In the genomic region with DNA sequence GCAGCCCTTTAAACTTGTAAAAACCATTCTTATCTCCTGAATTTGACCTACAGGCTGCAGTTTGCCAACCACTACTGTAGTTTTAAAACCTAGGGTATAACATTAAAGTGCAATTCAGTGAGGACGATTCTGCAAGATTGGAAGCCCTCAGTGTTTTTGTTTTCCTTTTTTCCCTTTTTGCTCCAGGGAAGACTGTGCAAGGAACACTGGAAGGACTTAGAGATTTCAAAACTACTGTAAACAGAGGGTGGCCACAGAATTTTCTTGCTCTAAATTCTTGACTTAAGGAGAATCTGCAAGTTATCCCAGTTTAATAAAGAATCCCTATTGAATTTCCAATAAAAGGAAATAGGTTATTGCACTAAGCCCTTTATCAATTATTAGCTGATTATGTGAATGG, we compare ENCODE assay signal across 12 cellular contexts. TPM values are rescaled to one million over a fixed set of nuclear protein-coding genes. Genes with fewer than 3 reads are reported as not detected.
DNase-seq lines count a peak whose midpoint lies in the region; ATAC-seq, FAIRE-seq and TF ChIP-seq lines count a peak whose summit lies in the region.
"Had no signal": no experiment of that assay in that cellular context is flagged by ENCODE, and none has a peak within 500 bp of the region (broad histone marks: within the 10 kb centered on the region; RNA-seq: fewer than 3 reads in every experiment).

No MANE protein-coding gene starts in this region.

- CTCF ChIA-PET in K562 (lab: Yijun Ruan, JAX; ENCODE audit: low intra/inter-chr PET ratio) = interaction anchor here (0.7 to 1.6 kb wide), 3 partner anchors 159 to 579 kb away, joined by 3 to 12 read pairs (median 4); no protein-coding TSS in a partner anchor

- no peak overlapping the region for H3K9ac ChIP-seq in K562 (ENCODE audit: insufficient read depth in 1 of 2, low read depth in 2 of 2, low read length in 2 of 2)
- no peak overlapping the region for H3K9ac ChIP-seq in neural progenitor cell
- H3K9ac ChIP-seq: BLaER1 had no signal

- no peak for TF ChIP-seq EP300 in K562 (IDR thresholded peaks at IDR 0.05; ENCODE audit: low read length)

- H3K27ac Mint-ChIP-seq in naive B cell = peak overlapping the region in 4 of 6 donors; percentile 77 to 99 (median 98)
- no peak overlapping the region for H3K27ac Mint-ChIP-seq in type B pancreatic cell
- H3K27ac Mint-ChIP-seq in neural progenitor cell = no peak overlapping the region

- H3K4me1 ChIP-seq in K562 (replicated peaks in 1 of 2; ENCODE audit: control insufficient read depth in 2 of 2, insufficient read depth in 2 of 2, low read length in 2 of 2) (peaks cover 8 to 9% of the 10 kb centered on the region in 2 experiments; a peak in 2 of 5 replicates), neural progenitor cell (peaks cover 9% of the 10 kb centered on the region)
- H3K4me1 ChIP-seq: BLaER1 had no signal

- in situ Hi-C loops in K562 (cut with MboI) = loop anchor here (5.0 kb wide), 1 partner anchor 578 kb away; no protein-coding TSS in a partner anchor

- TF ChIP-seq RAD21 in K562 (CRISPR knock-in tag; conservative IDR thresholded peaks at IDR 0.05 in 1 of 2, IDR thresholded peaks at IDR 0.05 in 1 of 2) = no peak

- no peak for ATAC-seq in K562
- ATAC-seq in naive B cell (ENCODE audit: low read depth in 2 of 2) = no peak

- H3K9me3 Mint-ChIP-seq in naive B cell = no peaks in the 10 kb centered on the region
- no peaks in the 10 kb centered on the region for H3K9me3 Mint-ChIP-seq in type B pancreatic cell
- H3K9me3 Mint-ChIP-seq in neural progenitor cell = peaks cover 6% of the 10 kb centered on the region

- peaks cover 2% of the 10 kb centered on the region; the same call in 1 of the 2 replicates for H3K9me3 ChIP-seq in K562 (replicated peaks; ENCODE audit: control insufficient read depth, insufficient read depth, low read depth, low read length)
- no peaks in the 10 kb centered on the region for H3K9me3 ChIP-seq in neural progenitor cell (ENCODE audit: low read depth)
- H3K9me3 ChIP-seq: Caco-2 had no signal

- POLR2A ChIA-PET in K562 (lab: Yijun Ruan, JAX) = no interaction called here

- H3K27me3 Mint-ChIP-seq in naive B cell (no peaks in the 10 kb centered on the region), type B pancreatic cell (no peaks in the 10 kb centered on the region), neural progenitor cell (ENCODE audit: insufficient read depth, low read depth) (peaks cover 3% of the 10 kb centered on the region)

- BruUV-seq in K562 (replicated peaks; lab: Mats Ljungman, UMichigan) = no TSS peak

- H3K27me3 ChIP-seq in K562 (ENCODE audit: control insufficient read depth in 2 of 2, insufficient read depth in 2 of 2, low read length in 2 of 2) = no peaks in the 10 kb centered on the region
- peaks cover 7% of the 10 kb centered on the region for H3K27me3 ChIP-seq in neural progenitor cell
- H3K27me3 ChIP-seq: BLaER1 had no signal

- intact Hi-C loops in K562 (cut with micrococcal nuclease) = loop anchor here (10.0 kb wide), 1 partner anchor 351 kb away; no protein-coding TSS in a partner anchor

- peaks cover 28% of the 10 kb centered on the region for H3K79me2 ChIP-seq in K562 (ENCODE audit: control insufficient read depth, insufficient read depth, low read length)
- H3K79me2 ChIP-seq in neural progenitor cell (ENCODE audit: low read depth) = peaks cover 16% of the 10 kb centered on the region

- H3K4me3 ChIP-seq in K562 = no peak overlapping the region
- no peak overlapping the region for H3K4me3 ChIP-seq in neural progenitor cell
- H3K4me3 ChIP-seq: BLaER1 had no signal

- no peak for TF ChIP-seq POLR2A in K562 (conservative IDR thresholded peaks at IDR 0.05)

- H3K4me3 Mint-ChIP-seq in naive B cell (peak overlapping the region in 1 of 8 donors; percentile 98), type B pancreatic cell (peak overlapping the region; percentile 57), neural progenitor cell (no peak overlapping the region)

- H3K9me1 ChIP-seq in K562 (ENCODE audit: control insufficient read depth, insufficient read depth, low read length) = no peaks in the 10 kb centered on the region

- 0% methylated on average over 1 of the region's 1 CpG for WGBS in K562 (ENCODE audit: insufficient coverage, low coverage, missing lambda C conversion rate)

- FAIRE-seq in K562 (lab: Jason Lieb, UNC) = no peak

- DNase-seq in H4 (ENCODE audit: low spot score) (peak; percentile 50), K562 (ENCODE audit: extremely low read depth in 1 of 4, low spot score in 3 of 4) (no peak), naive B cell (no peak), type B pancreatic cell (ENCODE audit: extremely low spot score, unreplicated experiment) (no peak), dermis blood vessel endothelial cell (no peak), neural progenitor cell (ENCODE audit: low spot score) (no peak), foreskin melanocyte (no peak)
- DNase-seq: Caco-2, NCI-H187 treated with DMSO at 0.1 percent for 48 hours, NCI-H2171, SIG-M5 had no signal

- H3K4me2 ChIP-seq in K562 (ENCODE audit: insufficient read depth, low read length) = no peak overlapping the region
- H3K4me2 ChIP-seq in neural progenitor cell = no peak overlapping the region
- H3K4me2 ChIP-seq: BLaER1 had no signal

- peaks cover 10% of the 10 kb centered on the region for H3F3A ChIP-seq in neural progenitor cell (ENCODE audit: low read depth)

- peaks cover 23 to 35% (median 35%) of the 10 kb centered on the region in 3 donors for H3K4me1 Mint-ChIP-seq in naive B cell
- H3K4me1 Mint-ChIP-seq in type B pancreatic cell (ENCODE audit: unreplicated experiment) = peaks cover 14% of the 10 kb centered on the region
- peaks cover 11% of the 10 kb centered on the region for H3K4me1 Mint-ChIP-seq in neural progenitor cell

- peaks cover 7% of the 10 kb centered on the region; the same call in 1 of the 2 replicates for H4K20me1 ChIP-seq in K562 (replicated peaks; ENCODE audit: control insufficient read depth, insufficient read depth, low read length)
- no peaks in the 10 kb centered on the region for H4K20me1 ChIP-seq in neural progenitor cell (ENCODE audit: low read depth)
- H4K20me1 ChIP-seq: BLaER1 had no signal

- TF ChIP-seq CTCF in K562 (IDR thresholded peaks at IDR 0.05 in 2 of 3, conservative IDR thresholded peaks at IDR 0.05 in 1 of 3; ENCODE audit: insufficient read depth in 2 of 3, low read depth in 1 of 3, low read length in 3 of 3) = no peak
- no peak for TF ChIP-seq CTCF in type B pancreatic cell (conservative IDR thresholded peaks at IDR 0.05)
- TF ChIP-seq CTCF in neural progenitor cell (IDR thresholded peaks at IDR 0.05) = no peak

- H3K36me3 ChIP-seq in K562 (ENCODE audit: control insufficient read depth, insufficient read depth, low read length) (peaks cover 6% of the 10 kb centered on the region), neural progenitor cell (no peaks in the 10 kb centered on the region)
- H3K36me3 ChIP-seq: BLaER1 had no signal

- peaks cover 0 to 5% of the 10 kb centered on the region in 2 donors for H3K36me3 Mint-ChIP-seq in naive B cell
- no peaks in the 10 kb centered on the region for H3K36me3 Mint-ChIP-seq in type B pancreatic cell
- peaks cover 8% of the 10 kb centered on the region for H3K36me3 Mint-ChIP-seq in neural progenitor cell

- no peak overlapping the region for H2AFZ ChIP-seq in K562 (ENCODE audit: low read depth, low read length)
- no peak overlapping the region for H2AFZ ChIP-seq in neural progenitor cell (replicated peaks)

- H3K27ac ChIP-seq in K562 (ENCODE audit: extremely low read depth, low read depth, low read length) (no peak overlapping the region), neural progenitor cell (no peak overlapping the region)
- H3K27ac ChIP-seq: BLaER1 had no signal

TF ChIP-seq in K562, 482 proteins besides CTCF, POLR2A, EP300 and RAD21:
- TF ChIP-seq SMC3 (conservative IDR thresholded peaks at IDR 0.05; ENCODE audit: insufficient read depth, low read depth, low read length) (no peak), TOE1 (IDR thresholded peaks at IDR 0.05; ENCODE audit: borderline replicate concordance) (no peak), TOE1 (CRISPR knock-in tag; IDR thresholded peaks at IDR 0.05; ENCODE audit: borderline replicate concordance, low read depth) (no peak), POLR2H (tag; IDR thresholded peaks at IDR 0.05; ENCODE audit: low read depth) (no peak), CBFA2T3 (IDR thresholded peaks at IDR 0.05) (0 out of 2 replicates have a peak, but pooled peaks have one; percentile 4)

RNA-seq across cellular contexts. Expression of a gene that starts 3.2 kb away (rescaled TPM):
- total RNA-seq in H4 (2014; rRNA removed; shearing (Covaris generic)) = 139 and 154 TPM in 2 replicates
- total RNA-seq in K562 (2011; cell fraction: chromatin; rRNA removed; ENCODE audit: low replicate concordance) = 106 and 313 TPM in 2 replicates
- total RNA-seq in K562 (2011; cell fraction: nucleolus; rRNA removed) = 71.9 and 88.4 TPM in 2 replicates
- 146 and 153 TPM in 2 replicates for total RNA-seq in K562 (2011; cell fraction: nucleoplasm; rRNA removed)
- total RNA-seq in K562 (2014; rRNA removed) = 96.3 and 118 TPM in 2 replicates
- 226 and 276 TPM in 2 replicates for total RNA-seq in K562 (2014; rRNA removed; fragmentation: Illumina TruSeq; extraction: Trizol)
- total RNA-seq in K562 (2015; rRNA removed; fragmentation: Illumina TruSeq; extraction: Trizol) = 118 and 129 TPM in 2 replicates
- 130 and 134 TPM in 2 replicates for total RNA-seq in K562 (2021)
- 170 and 244 TPM in 2 replicates for polyA plus RNA-seq in K562 (2011; rRNA removed)
- polyA plus RNA-seq in K562 (2011; cell fraction: cytosol; rRNA removed) = 44.4 and 98.4 TPM in 2 replicates
- 65.4 and 97.9 TPM in 2 replicates for polyA plus RNA-seq in K562 (2011; cell fraction: nucleus; rRNA removed)
- polyA plus RNA-seq in K562 (2012) = 85.7 and 127 TPM in 2 replicates
- 172 and 178 TPM in 2 replicates for polyA plus RNA-seq in K562 (2014; fragmentation: Illumina TruSeq; extraction: Trizol)
- polyA plus RNA-seq in K562 (2014; fragmentation: Nextera tagmentation; extraction: Ambion mirVana) = 100 to 1,000 TPM; 553 to 688 TPM
- polyA plus RNA-seq in K562 (2014; rRNA removed) = 143 and 153 TPM in 2 replicates
- polyA minus RNA-seq in K562 (2011; rRNA and poly(A)+ RNA removed) = 304 and 306 TPM in 2 replicates
- polyA minus RNA-seq in K562 (2011; cell fraction: cytosol; rRNA and poly(A)+ RNA removed) = 57.3 and 86.6 TPM in 2 replicates
- 110 and 254 TPM in 2 replicates for polyA minus RNA-seq in K562 (2011; cell fraction: nucleus; rRNA and poly(A)+ RNA removed)
- 100 to 1,000 TPM; 132 to 231 (median 141) TPM for polyA plus RNA-seq in naive B cell (ENCODE audit: low read depth in 6 of 6)
- 25.0 and 25.5 TPM in 2 replicates for total RNA-seq in type B pancreatic cell (ENCODE audit: low replicate concordance)
- 291 and 334 TPM in 2 replicates for total RNA-seq in dermis blood vessel endothelial cell
- total RNA-seq in neural progenitor cell (ENCODE audit: low replicate concordance) = 36.4 and 43.5 TPM in 2 replicates

Comparison
In these comparisons a context has a peak if more than half of its experiments do, and no peak if none do; other contexts are left out.
1. H3K27ac Mint-ChIP-seq: peak in naive B cell (4 of 6); none in type B pancreatic cell (single experiment) and neural progenitor cell (single experiment).